Comparison of ENCODE assay signal across 15 cellular contexts in the genomic region with DNA sequence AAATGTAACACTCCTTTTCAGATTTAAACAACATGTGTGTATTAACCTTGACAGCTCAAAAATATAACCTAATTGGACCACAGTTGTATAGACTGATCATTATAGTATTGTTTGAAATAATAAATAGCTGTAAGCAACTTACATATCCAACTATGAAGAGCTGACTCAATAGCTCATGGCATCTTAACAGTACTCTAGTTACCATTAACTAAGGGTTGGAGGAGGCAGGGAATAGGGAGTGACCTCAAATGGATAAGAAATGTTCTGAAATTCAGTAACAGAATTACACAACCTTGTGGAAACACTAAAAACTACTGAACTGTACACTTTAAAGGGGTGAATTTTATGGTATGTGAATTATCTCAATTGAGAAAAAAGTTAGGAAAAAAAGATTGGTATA.
"Had no signal": no experiment of that assay in that cellular context is flagged by ENCODE, and none has a peak within 500 bp of the region (broad histone marks: within the 10 kb centered on the region; RNA-seq: fewer than 3 reads in every experiment).

No MANE protein-coding gene starts in this region.

- H3K79me2 ChIP-seq: hepatocyte had no signal

- ATAC-seq: activated CD4-positive, CD25-positive, alpha-beta regulatory T cell treated with anti-CD3 and anti-CD28 coated beads, Interleukin-2, amount 50 U/mL, for 24 hours; naive thymus-derived CD8-positive, alpha-beta T cell; psoas muscle had no signal

- H3K36me3 ChIP-seq: neutrophil, tibial artery had no signal

- H3K4me3 ChIP-seq: hepatocyte, psoas muscle, tibial artery had no signal

- H3K27ac ChIP-seq: hepatocyte, neutrophil, psoas muscle had no signal

- DNase-seq: activated naive CD4-positive, alpha-beta T cell treated with anti-CD3 and anti-CD28 coated beads, Interleukin-2, amount 50 U/mL, for 16 hours; activated T-cell treated with anti-CD3 and anti-CD28 coated beads, Interleukin-2, amount 50 U/mL, for 1 hour; cerebellar nuclear complex; dermis blood vessel endothelial cell; erythroblast; mammary epithelial cell; naive thymus-derived CD8-positive, alpha-beta T cell; psoas muscle; stimulated activated CD4-positive, alpha-beta T cell treated with anti-CD3 and anti-CD28 coated beads, Interleukin-15, amount 100 ng/mL, for 24 hours; stimulated activated CD4-positive, alpha-beta T cell treated with anti-CD3 and anti-CD28 coated beads, Interleukin-4, amount 100 ng/mL, for 24 hours; T-helper 2 cell; tibial artery had no signal

- H3K4me2 ChIP-seq: hepatocyte had no signal

- H3K27me3 ChIP-seq: hepatocyte, tibial artery had no signal

- H3K9me3 ChIP-seq: neutrophil, psoas muscle, tibial artery had no signal

- H2AFZ ChIP-seq: hepatocyte had no signal
